Comparison of ENCODE assay signal across 10 cellular contexts in the genomic region with DNA sequence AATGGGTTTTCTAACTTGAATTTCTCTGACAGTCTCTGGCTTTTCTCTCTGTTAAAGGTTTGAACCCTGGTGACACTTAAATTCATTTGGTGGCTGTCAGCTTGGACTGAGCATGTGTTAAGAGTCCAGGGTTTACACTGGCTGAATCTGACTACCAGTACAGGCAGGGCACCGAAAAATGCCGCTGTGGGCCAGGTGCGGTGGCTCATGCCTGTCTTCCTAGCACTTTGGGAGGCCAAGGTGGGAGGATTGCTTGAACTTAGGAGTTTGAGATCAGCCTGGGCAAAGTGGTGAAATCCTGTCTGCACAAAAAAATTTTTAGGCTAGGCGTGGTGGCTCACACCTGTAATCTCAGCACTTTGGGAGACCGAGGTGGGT. TPM values are rescaled to one million over a fixed set of nuclear protein-coding genes. Genes with fewer than 3 reads are reported as not detected.
A peak's percentile ranks its signal among the peaks of the same experiment; 100 is the strongest.
DNase-seq lines count a peak whose midpoint lies in the region; ATAC-seq, FAIRE-seq and TF ChIP-seq lines count a peak whose summit lies in the region.
"Had no signal": no experiment of that assay in that cellular context is flagged by ENCODE, and none has a peak within 500 bp of the region (broad histone marks: within the 10 kb centered on the region; RNA-seq: fewer than 3 reads in every experiment).

No MANE protein-coding gene starts in this region.

- H3K4me3 Mint-ChIP-seq in activated naive CD4-positive, alpha-beta T cell treated with anti-CD3 and anti-CD28 coated beads for 36 hours: peak overlapping the region; percentile 97
- H3K4me3 Mint-ChIP-seq in activated naive CD8-positive, alpha-beta T cell treated with anti-CD3 and anti-CD28 coated beads, Interleukin-2, amount 50 U/mL, for 24 hours: peak overlapping the region; percentile 98

- CTCF ChIA-PET in activated naive CD4-positive, alpha-beta T cell treated with anti-CD3 and anti-CD28 coated beads for 36 hours (lab: Charles Lee): interaction anchor here (1.4 to 1.6 kb wide), 2 partner anchors 48 to 772 kb away, joined by 3 to 6 read pairs; no protein-coding TSS in a partner anchor

- H3K4me1 ChIP-seq in kidney (ENCODE audit: control insufficient read depth in 1 of 2, insufficient read depth in 1 of 2, low read depth in 1 of 2, low read length in 2 of 2): peaks cover 27 to 29% of the 10 kb centered on the region in 2 donors
- peaks cover 30% of the 10 kb centered on the region for H3K4me1 ChIP-seq in thymus (ENCODE audit: control insufficient read depth, insufficient read depth, low read length)
- peaks cover 24% of the 10 kb centered on the region for H3K4me1 ChIP-seq in testis

- intact Hi-C loops in activated naive CD4-positive, alpha-beta T cell treated with anti-CD3 and anti-CD28 coated beads for 36 hours (cut with micrococcal nuclease): loop anchor here (5.0 to 10.0 kb wide), 4 partner anchors 120 to 1032 kb away; a partner anchor contains a TSS
- intact Hi-C loops in kidney (cut with DNase I): no loop called here
- intact Hi-C loops in testis (cut with DNase I; ENCODE audit: low total_unique reads): loop anchor here (5.0 kb wide), 1 partner anchor 770 kb away; a partner anchor contains a TSS

- no peak for ATAC-seq in activated naive CD8-positive, alpha-beta T cell treated with anti-CD3 and anti-CD28 coated beads, Interleukin-2, amount 50 U/mL, for 24 hours
- no peak for ATAC-seq in HG03432 (IDR thresholded peaks at IDR 0.05; ENCODE audit: unreplicated experiment)

- no peak for FAIRE-seq in kidney (lab: Jason Lieb, UNC)

- H3K27me3 Mint-ChIP-seq in activated naive CD4-positive, alpha-beta T cell treated with anti-CD3 and anti-CD28 coated beads for 36 hours (ENCODE audit: low read depth): no peaks in the 10 kb centered on the region
- no peaks in the 10 kb centered on the region for H3K27me3 Mint-ChIP-seq in activated naive CD8-positive, alpha-beta T cell treated with anti-CD3 and anti-CD28 coated beads, Interleukin-2, amount 50 U/mL, for 24 hours

- peak overlapping the region; percentile 93 for H3K27ac Mint-ChIP-seq in activated naive CD4-positive, alpha-beta T cell treated with anti-CD3 and anti-CD28 coated beads for 36 hours
- peak overlapping the region; percentile 99 for H3K27ac Mint-ChIP-seq in activated naive CD8-positive, alpha-beta T cell treated with anti-CD3 and anti-CD28 coated beads, Interleukin-2, amount 50 U/mL, for 24 hours

- H3K9ac ChIP-seq in kidney (ENCODE audit: low read length in 2 of 2): peak overlapping the region in 1 of 2 donors; percentile 75

- H3K4me3 ChIP-seq in kidney (ENCODE audit: low read length in 2 of 2) (peak overlapping the region; percentile 75 to 93), thymus (ENCODE audit: low read length) (peak overlapping the region; percentile 93), testis (no peak overlapping the region)

- peaks cover 8 to 9% of the 10 kb centered on the region in 2 donors for H3K36me3 ChIP-seq in kidney (ENCODE audit: control insufficient read depth in 1 of 2, insufficient read depth in 2 of 2, low read length in 2 of 2)
- peaks cover 19% of the 10 kb centered on the region for H3K36me3 ChIP-seq in thymus (ENCODE audit: control insufficient read depth, insufficient read depth)
- H3K36me3 ChIP-seq in testis (ENCODE audit: low read depth, missing control alignments): no peaks in the 10 kb centered on the region

- H3K27ac ChIP-seq in kidney (ENCODE audit: low read depth in 2 of 2, low read length in 2 of 2) (no peak overlapping the region), thymus (ENCODE audit: low read depth) (no peak overlapping the region), testis (no peak overlapping the region)

- no peak for TF ChIP-seq POLR2A in testis (IDR thresholded peaks at IDR 0.05)

- TF ChIP-seq CTCF in kidney (IDR thresholded peaks at IDR 0.05; ENCODE audit: borderline replicate concordance, extremely low read depth, insufficient read depth) (no peak), testis (IDR thresholded peaks at IDR 0.05) (no peak)

- H3K27me3 ChIP-seq in thymus (ENCODE audit: control insufficient read depth, insufficient read depth) (no peaks in the 10 kb centered on the region), testis (no peaks in the 10 kb centered on the region)

- 98% methylated on average over 5 of the region's 5 CpGs for WGBS in thymus
- WGBS in testis, 2 donors: 95 to 96% methylated on average over 5 of the region's 5 CpGs

- no peaks in the 10 kb centered on the region for H3K9me3 Mint-ChIP-seq in activated naive CD4-positive, alpha-beta T cell treated with anti-CD3 and anti-CD28 coated beads for 36 hours
- H3K9me3 Mint-ChIP-seq in activated naive CD8-positive, alpha-beta T cell treated with anti-CD3 and anti-CD28 coated beads, Interleukin-2, amount 50 U/mL, for 24 hours: no peaks in the 10 kb centered on the region

- no peaks in the 10 kb centered on the region for H3K9me3 ChIP-seq in kidney (ENCODE audit: control insufficient read depth in 1 of 2, low read length in 2 of 2)
- no peaks in the 10 kb centered on the region for H3K9me3 ChIP-seq in thymus (ENCODE audit: control insufficient read depth)
- H3K9me3 ChIP-seq in testis: no peaks in the 10 kb centered on the region

- H3K36me3 Mint-ChIP-seq in activated naive CD4-positive, alpha-beta T cell treated with anti-CD3 and anti-CD28 coated beads for 36 hours (ENCODE audit: low read depth): peaks cover 32% of the 10 kb centered on the region
- H3K36me3 Mint-ChIP-seq in activated naive CD8-positive, alpha-beta T cell treated with anti-CD3 and anti-CD28 coated beads, Interleukin-2, amount 50 U/mL, for 24 hours (ENCODE audit: low read depth): peaks cover 37% of the 10 kb centered on the region

- DNase-seq in activated naive CD4-positive, alpha-beta T cell treated with anti-CD3 and anti-CD28 coated beads for 36 hours: no peak
- DNase-seq in activated naive CD4-positive, alpha-beta T cell (lab: John Stamatoyannopoulos, UW): no peak
- no peak for DNase-seq in activated naive CD8-positive, alpha-beta T cell treated with anti-CD3 and anti-CD28 coated beads, Interleukin-2, amount 50 U/mL, for 24 hours
- peak; percentile 38 for DNase-seq in kidney
- DNase-seq in testis: no peak
- DNase-seq in NK-92 (lab: John Stamatoyannopoulos, UW; ENCODE audit: unreplicated experiment): no peak
- DNase-seq: activated gamma-delta T cell treated with Interleukin-2 at 50 U/mL for 16 hours, NCI-H2227 treated with DMSO at 0.1 percent for 48 hours had no signal

- H3K4me1 Mint-ChIP-seq in activated naive CD4-positive, alpha-beta T cell treated with anti-CD3 and anti-CD28 coated beads for 36 hours (ENCODE audit: low read depth): peaks cover 57% of the 10 kb centered on the region
- H3K4me1 Mint-ChIP-seq in activated naive CD8-positive, alpha-beta T cell treated with anti-CD3 and anti-CD28 coated beads, Interleukin-2, amount 50 U/mL, for 24 hours: peaks cover 61% of the 10 kb centered on the region

RNA-seq across cellular contexts. Expression of a gene that starts 1.8 kb away (rescaled TPM):
- total RNA-seq in activated naive CD4-positive, alpha-beta T cell treated with anti-CD3 and anti-CD28 coated beads for 36 hours: 100 to 1,000 TPM in 1 of 2 experiments, 10 to 100 TPM in 1; 91.7 to 108 TPM
- total RNA-seq in kidney: 96.5 TPM
- 224 TPM for polyA plus RNA-seq in kidney (ENCODE audit: insufficient read depth, low read depth, low replicate concordance)
- 60.7 TPM for polyA plus RNA-seq in thymus
- 10 to 100 TPM; 48.6 to 62.8 TPM for total RNA-seq in testis
- polyA plus RNA-seq in testis (ENCODE audit: insufficient read depth, low read depth, low replicate concordance): 167 TPM

RNA-seq across cellular contexts. Expression of a gene that starts 4.2 kb away (rescaled TPM):
- 10 to 100 TPM; 12.8 to 13.5 TPM for total RNA-seq in activated naive CD4-positive, alpha-beta T cell treated with anti-CD3 and anti-CD28 coated beads for 36 hours
- total RNA-seq in kidney (28.0 TPM), testis (10 to 100 TPM; 33.9 to 41.4 TPM)
- polyA plus RNA-seq in kidney (ENCODE audit: insufficient read depth, low read depth, low replicate concordance) (9.8 TPM), thymus (13.0 TPM), testis (ENCODE audit: insufficient read depth, low read depth, low replicate concordance) (27.1 TPM)

Comparison
In these comparisons a context has a peak if more than half of its experiments do, and no peak if none do; other contexts are left out.
1. H3K4me3 ChIP-seq: peak in kidney (2 of 2) and thymus (single experiment); none in testis (0 of 2).